ENCODE assay signal across 19 cellular contexts in the genomic region with DNA sequence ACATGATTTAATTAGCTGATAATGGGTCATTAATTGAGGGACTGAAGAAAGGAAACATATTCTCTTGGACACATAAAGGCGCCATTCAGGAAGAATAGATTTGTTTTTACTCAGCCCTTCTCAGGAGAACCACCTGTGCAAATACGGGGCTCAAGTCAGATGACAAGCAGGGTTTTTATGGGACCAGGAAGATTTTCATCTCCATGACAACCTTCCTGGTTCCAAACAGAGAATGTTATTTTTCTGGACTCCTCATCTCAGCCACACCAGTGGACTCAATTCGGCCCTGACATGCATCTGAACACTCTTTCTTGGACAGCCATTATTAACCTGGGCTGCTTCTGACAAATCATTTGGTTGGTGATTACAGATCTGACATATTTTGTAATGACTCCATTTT.
DNase-seq lines count a peak whose midpoint lies in the region; ATAC-seq and TF ChIP-seq lines count a peak whose summit lies in the region.
"Had no signal": no experiment of that assay in that cellular context is flagged by ENCODE, and none has a peak within 500 bp of the region (broad histone marks: within the 10 kb centered on the region; RNA-seq: fewer than 3 reads in every experiment).

No MANE protein-coding gene starts in this region.

- ATAC-seq in heart left ventricle = no peak
- ATAC-seq in activated T-cell treated with anti-CD3 and anti-CD28 coated beads, Interleukin-2, amount 50 U/mL, for 72 hours (replicated peaks in 1 of 2) = no peak
- ATAC-seq: effector memory CD8-positive, alpha-beta T cell; HepG2; Panc1 had no signal

- peaks cover 0 to 58% (median 29%) of the 10 kb centered on the region in 12 donors for H3K4me1 ChIP-seq in heart left ventricle
- peaks cover 18% of the 10 kb centered on the region for H3K4me1 ChIP-seq in hepatocyte (ENCODE audit: insufficient read depth)
- H3K4me1 ChIP-seq in transverse colon = peaks cover 10 to 41% (median 22%) of the 10 kb centered on the region in 4 donors
- H3K4me1 ChIP-seq: spleen had no signal

- DNase-seq in heart left ventricle (no peak), cardiac septum (ENCODE audit: low spot score) (no peak), NCI-H748 treated with DMSO at 0.1 percent for 48 hours (lab: John Stamatoyannopoulos, UW) (peak; percentile 85), hepatocyte (ENCODE audit: low spot score) (no peak), transverse colon (no peak), superior temporal gyrus (ENCODE audit: extremely low spot score) (no peak)
- no peak for DNase-seq in activated T-cell treated with anti-CD3 and anti-CD28 coated beads, Interleukin-2, amount 50 U/mL, for 72 hours
- DNase-seq in activated T-helper 1 cell treated with anti-CD3 and anti-CD28 coated beads, Interleukin-12 subunit alpha, Interleukin-12 subunit beta, Interleukin-2, Interleukin-4 antibody, amounts not matched to agents 30 ng/mL and 10 ng/mL and 1 ng/mL, durations not matched to agents 14 hours and 24 hours and 36 hours (ENCODE audit: low spot score) = no peak
- DNase-seq: activated CD4-positive, alpha-beta memory T cell treated with anti-CD3 and anti-CD28 coated beads for 36 hours; activated effector memory CD4-positive, alpha-beta T cell treated with anti-CD3 and anti-CD28 coated beads, Interleukin-2, amount 50 U/mL, for 16 hours; effector memory CD8-positive, alpha-beta T cell; glutamatergic neuron; NCI-H1694; spleen; T-helper 9 cell had no signal

- H4K20me1 ChIP-seq in hepatocyte (ENCODE audit: insufficient read depth, poor library complexity, severe bottlenecking) = peaks cover 3% of the 10 kb centered on the region

- H3K4me1 Mint-ChIP-seq in activated T-cell treated with anti-CD3 and anti-CD28 coated beads, Interleukin-2, amount 50 U/mL, for 72 hours (ENCODE audit: low read depth) = no peaks in the 10 kb centered on the region
- no peaks in the 10 kb centered on the region for H3K4me1 Mint-ChIP-seq in activated T-helper 1 cell treated with anti-CD3 and anti-CD28 coated beads, Interleukin-12 subunit alpha, Interleukin-12 subunit beta, Interleukin-2, Interleukin-4 antibody, amounts not matched to agents 30 ng/mL and 10 ng/mL and 1 ng/mL, durations not matched to agents 14 hours and 24 hours and 36 hours (ENCODE audit: low read depth)

- no peak overlapping the region for H2AFZ ChIP-seq in hepatocyte
- H2AFZ ChIP-seq: neural progenitor cell had no signal

- H3K4me2 ChIP-seq in hepatocyte = peak overlapping the region; percentile 65
- H3K4me2 ChIP-seq: neural progenitor cell had no signal

- no peak overlapping the region for H3K4me3 Mint-ChIP-seq in activated T-cell treated with anti-CD3 and anti-CD28 coated beads, Interleukin-2, amount 50 U/mL, for 72 hours
- no peak overlapping the region for H3K4me3 Mint-ChIP-seq in activated T-helper 1 cell treated with anti-CD3 and anti-CD28 coated beads, Interleukin-12 subunit alpha, Interleukin-12 subunit beta, Interleukin-2, Interleukin-4 antibody, amounts not matched to agents 30 ng/mL and 10 ng/mL and 1 ng/mL, durations not matched to agents 14 hours and 24 hours and 36 hours
- H3K4me3 Mint-ChIP-seq: activated CD4-positive, alpha-beta memory T cell treated with anti-CD3 and anti-CD28 coated beads for 36 hours; effector memory CD8-positive, alpha-beta T cell; neural progenitor cell had no signal

- H3K36me3 ChIP-seq in heart left ventricle (no peaks in the 10 kb centered on the region), hepatocyte (replicated peaks; ENCODE audit: insufficient read depth, low read depth) (no peaks in the 10 kb centered on the region), transverse colon (no peaks in the 10 kb centered on the region)
- H3K36me3 ChIP-seq: neural progenitor cell, spleen had no signal

- H3K27ac ChIP-seq in heart left ventricle = peak overlapping the region in 9 of 12 donors; percentile 20 to 64 (median 45)
- H3K27ac ChIP-seq in hepatocyte = peak overlapping the region; percentile 67
- peak overlapping the region; percentile 7 to 35 (median 32) for H3K27ac ChIP-seq in transverse colon
- H3K27ac ChIP-seq: neural progenitor cell, spleen had no signal

- H3K27me3 ChIP-seq in heart left ventricle = no peaks in the 10 kb centered on the region
- H3K27me3 ChIP-seq in hepatocyte = no peaks in the 10 kb centered on the region
- H3K27me3 ChIP-seq in transverse colon = no peaks in the 10 kb centered on the region
- H3K27me3 ChIP-seq: neural progenitor cell, spleen had no signal

- no peaks in the 10 kb centered on the region for H3K36me3 Mint-ChIP-seq in activated T-cell treated with anti-CD3 and anti-CD28 coated beads, Interleukin-2, amount 50 U/mL, for 72 hours (ENCODE audit: insufficient read depth in 2 of 2)
- no peaks in the 10 kb centered on the region for H3K36me3 Mint-ChIP-seq in activated T-helper 1 cell treated with anti-CD3 and anti-CD28 coated beads, Interleukin-12 subunit alpha, Interleukin-12 subunit beta, Interleukin-2, Interleukin-4 antibody, amounts not matched to agents 30 ng/mL and 10 ng/mL and 1 ng/mL, durations not matched to agents 14 hours and 24 hours and 36 hours (ENCODE audit: low read depth)
- H3K36me3 Mint-ChIP-seq: activated CD4-positive, alpha-beta memory T cell treated with anti-CD3 and anti-CD28 coated beads for 36 hours; neural progenitor cell had no signal

- H3K9me3 ChIP-seq in heart left ventricle (no peaks in the 10 kb centered on the region), hepatocyte (ENCODE audit: low read depth) (no peaks in the 10 kb centered on the region), transverse colon (no peaks in the 10 kb centered on the region)
- H3K9me3 ChIP-seq: Caco-2, spleen had no signal

- H3K79me2 ChIP-seq in hepatocyte = peaks cover 70% of the 10 kb centered on the region

- no peak for TF ChIP-seq EP300 in transverse colon (IDR thresholded peaks at IDR 0.05; ENCODE audit: low read depth)

- H3K4me3 ChIP-seq in heart left ventricle = no peak overlapping the region
- no peak overlapping the region for H3K4me3 ChIP-seq in hepatocyte
- no peak overlapping the region for H3K4me3 ChIP-seq in transverse colon
- H3K4me3 ChIP-seq: neural progenitor cell, spleen had no signal

- peaks cover 18% of the 10 kb centered on the region for H3K27me3 Mint-ChIP-seq in activated T-cell treated with anti-CD3 and anti-CD28 coated beads, Interleukin-2, amount 50 U/mL, for 72 hours (ENCODE audit: low read depth)
- H3K27me3 Mint-ChIP-seq in activated T-helper 1 cell treated with anti-CD3 and anti-CD28 coated beads, Interleukin-12 subunit alpha, Interleukin-12 subunit beta, Interleukin-2, Interleukin-4 antibody, amounts not matched to agents 30 ng/mL and 10 ng/mL and 1 ng/mL, durations not matched to agents 14 hours and 24 hours and 36 hours (ENCODE audit: insufficient read depth) = peaks cover 13% of the 10 kb centered on the region

- whole genome bisulfite sequencing in heart left ventricle, 4 donors = 47 to 54% (median 50%) methylated on average over 3 of the region's 3 CpGs
- WGBS in hepatocyte (ENCODE audit: low lambda C conversion rate, missing lambda C conversion rate) = 44% methylated on average over 3 of the region's 3 CpGs
- WGBS in transverse colon (ENCODE audit: low coverage in 1 of 2), 2 donors = 25 to 33% methylated on average over 3 of the region's 3 CpGs

- no peak overlapping the region for H3K27ac Mint-ChIP-seq in activated T-cell treated with anti-CD3 and anti-CD28 coated beads, Interleukin-2, amount 50 U/mL, for 72 hours
- no peak overlapping the region for H3K27ac Mint-ChIP-seq in activated T-helper 1 cell treated with anti-CD3 and anti-CD28 coated beads, Interleukin-12 subunit alpha, Interleukin-12 subunit beta, Interleukin-2, Interleukin-4 antibody, amounts not matched to agents 30 ng/mL and 10 ng/mL and 1 ng/mL, durations not matched to agents 14 hours and 24 hours and 36 hours
- H3K27ac Mint-ChIP-seq: activated CD4-positive, alpha-beta memory T cell treated with anti-CD3 and anti-CD28 coated beads for 36 hours; effector memory CD8-positive, alpha-beta T cell; neural progenitor cell had no signal

- TF ChIP-seq CTCF in heart left ventricle (IDR thresholded peaks at IDR 0.05) (no peak), hepatocyte (IDR thresholded peaks at IDR 0.05; ENCODE audit: poor library complexity) (no peak), transverse colon (IDR thresholded peaks at IDR 0.05) (no peak)

- TF ChIP-seq POLR2A in heart left ventricle (IDR thresholded peaks at IDR 0.05) = no peak
- TF ChIP-seq POLR2A in transverse colon (IDR thresholded peaks at IDR 0.05) = no peak

- H3K9me2 ChIP-seq in hepatocyte (replicated peaks; ENCODE audit: insufficient read depth) = no peaks in the 10 kb centered on the region

- intact Hi-C loops in heart left ventricle (cut with DNase I) (loop anchor here in 9 of 10 donors (1.0 to 10.0 kb wide), 7 partner anchors 47 to 403 kb away; no protein-coding TSS in a partner anchor), cardiac septum (cut with DNase I) (loop anchor here (5.0 kb wide), 1 partner anchor 47 kb away; no protein-coding TSS in a partner anchor), transverse colon (cut with DNase I; ENCODE audit: low total_unique reads) (no loop called here)
- intact Hi-C loops in activated T-helper 1 cell treated with anti-CD3 and anti-CD28 coated beads, Interleukin-12 subunit alpha, Interleukin-12 subunit beta, Interleukin-2, Interleukin-4 antibody, amounts not matched to agents 30 ng/mL and 10 ng/mL and 1 ng/mL, durations not matched to agents 14 hours and 24 hours and 36 hours (cut with micrococcal nuclease) = no loop called here

- H3K9me3 Mint-ChIP-seq in activated T-cell treated with anti-CD3 and anti-CD28 coated beads, Interleukin-2, amount 50 U/mL, for 72 hours = no peaks in the 10 kb centered on the region
- H3K9me3 Mint-ChIP-seq in activated T-helper 1 cell treated with anti-CD3 and anti-CD28 coated beads, Interleukin-12 subunit alpha, Interleukin-12 subunit beta, Interleukin-2, Interleukin-4 antibody, amounts not matched to agents 30 ng/mL and 10 ng/mL and 1 ng/mL, durations not matched to agents 14 hours and 24 hours and 36 hours = no peaks in the 10 kb centered on the region
- H3K9me3 Mint-ChIP-seq: activated CD4-positive, alpha-beta memory T cell treated with anti-CD3 and anti-CD28 coated beads for 36 hours; effector memory CD8-positive, alpha-beta T cell; neural progenitor cell had no signal

- in situ Hi-C loops in transverse colon (cut with MboI; ENCODE audit: low pct_ligation_motif_present in 1 of 4, low pct_unique_long_range_greater_than_20kb in 1 of 4, low sequenced_read_pairs in 3 of 4) = loop anchor here (5.0 to 25.0 kb wide), 5 partner anchors 108 to 402 kb away; a partner anchor contains a TSS

Comparison
In these comparisons a context has a peak if more than half of its experiments do, and no peak if none do; other contexts are left out.
1. intact Hi-C loops: an anchor here in heart left ventricle (1.0 to 10.0 kb wide) and cardiac septum (5.0 kb wide); none called in transverse colon and activated T-helper 1 cell treated with anti-CD3 and anti-CD28 coated beads, Interleukin-12 subunit alpha, Interleukin-12 subunit beta, Interleukin-2, Interleukin-4 antibody, amounts not matched to agents 30 ng/mL and 10 ng/mL and 1 ng/mL, durations not matched to agents 14 hours and 24 hours and 36 hours.